ENCODE assay signal across 1 cellular context in genomic region chr4:25843340-25844097, GRCh38.
TF ChIP-seq lines count a peak whose summit lies in the region.

No MANE protein-coding gene starts in this region.

TF ChIP-seq in GM23338, 12 proteins besides CTCF, POLR2A, EP300 and RAD21 (continued from another document):
- TF ChIP-seq POLR2AphosphoS5 (IDR thresholded peaks at IDR 0.05; ENCODE audit: low read depth) (no peak), ETS1 (IDR thresholded peaks at IDR 0.05) (no peak), JUNB (IDR thresholded peaks at IDR 0.05; ENCODE audit: unreplicated experiment) (no peak), STAT1 (IDR thresholded peaks at IDR 0.05; ENCODE audit: unreplicated experiment) (no peak), ZNF331 (CRISPR knock-in tag; IDR thresholded peaks at IDR 0.05; ENCODE audit: low read depth) (no peak), EZH2phosphoT487 (IDR thresholded peaks at IDR 0.05; ENCODE audit: unreplicated experiment) (no peak), CREB1 (CRISPR knock-in tag; IDR thresholded peaks at IDR 0.05; ENCODE audit: low read depth) (no peak), REST (IDR thresholded peaks at IDR 0.05; ENCODE audit: unreplicated experiment) (no peak), ZNF114 (CRISPR knock-in tag; IDR thresholded peaks at IDR 0.05) (no peak), NANOG (IDR thresholded peaks at IDR 0.05; ENCODE audit: borderline replicate concordance) (no peak)
